1 cellular context compared by ENCODE assay signal in the genomic region with DNA sequence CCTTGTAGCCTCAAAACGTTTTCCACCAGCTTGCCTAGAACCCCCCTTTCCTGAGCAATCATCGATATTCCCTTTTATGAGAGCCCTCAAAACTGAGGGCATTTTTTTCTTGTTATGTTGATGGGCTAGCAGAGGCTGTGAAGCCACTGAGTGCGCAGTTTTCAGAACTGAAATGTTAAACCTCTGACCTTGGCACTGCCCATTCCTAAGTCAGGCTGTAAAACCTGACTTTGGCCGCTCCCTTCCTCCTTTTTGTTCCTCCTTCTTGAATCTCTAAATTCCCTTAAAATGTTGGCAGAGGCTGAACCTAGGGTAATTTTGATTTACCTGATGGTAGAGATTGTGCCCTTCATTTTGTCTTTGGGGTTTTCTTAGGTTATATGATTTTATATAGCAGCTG.
TF ChIP-seq lines count a peak whose summit lies in the region.

No MANE protein-coding gene starts in this region.

TF ChIP-seq in H1, 55 proteins besides CTCF, POLR2A, EP300 and RAD21:
- TF ChIP-seq ASH2L (IDR thresholded peaks at IDR 0.05; ENCODE audit: low read length): no peak
- TF ChIP-seq GABPA (IDR thresholded peaks at IDR 0.05; ENCODE audit: borderline replicate concordance, insufficient read depth, low read length): no peak
- TF ChIP-seq PHF8 (conservative IDR thresholded peaks at IDR 0.05; ENCODE audit: low read depth, low read length): no peak
- no peak for TF ChIP-seq TAF1 (IDR thresholded peaks at IDR 0.05; ENCODE audit: low read depth, low read length)
- TF ChIP-seq BCL11A (IDR thresholded peaks at IDR 0.05; ENCODE audit: low read depth in 2 of 2, low read length in 2 of 2): no peak
- TF ChIP-seq, protein P1, sequence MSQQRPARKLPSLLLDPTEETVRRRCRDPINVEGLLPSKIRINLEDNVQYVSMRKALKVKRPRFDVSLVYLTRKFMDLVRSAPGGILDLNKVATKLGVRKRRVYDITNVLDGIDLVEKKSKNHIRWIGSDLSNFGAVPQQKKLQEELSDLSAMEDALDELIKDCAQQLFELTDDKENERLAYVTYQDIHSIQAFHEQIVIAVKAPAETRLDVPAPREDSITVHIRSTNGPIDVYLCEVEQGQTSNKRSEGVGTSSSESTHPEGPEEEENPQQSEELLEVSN (IDR thresholded peaks at IDR 0.05): no peak
- no peak for TF ChIP-seq ZNF274 (IDR thresholded peaks at IDR 0.05; ENCODE audit: borderline replicate concordance, extremely low read depth, low read length)
- no peak for TF ChIP-seq RFX5 (IDR thresholded peaks at IDR 0.05; ENCODE audit: borderline replicate concordance, low read depth, low read length)
- TF ChIP-seq MAFK (IDR thresholded peaks at IDR 0.05; ENCODE audit: low read depth, low read length): no peak
